In genomic region chr1:204941415-204942338, GRCh38 we compare ENCODE assay signal across 8 cellular contexts.
DNase-seq lines count a peak whose midpoint lies in the region; ATAC-seq and TF ChIP-seq lines count a peak whose summit lies in the region.

No MANE protein-coding gene starts in this region.

- peak; percentile 88 for TF ChIP-seq CTCF in GM12875 (IDR thresholded peaks at IDR 0.05; ENCODE audit: borderline replicate concordance, insufficient read depth, low read depth, low read length)
- peak; percentile 99 for TF ChIP-seq CTCF in WERI-Rb-1 (IDR thresholded peaks at IDR 0.05; ENCODE audit: low read depth, low read length)
- peak; percentile 41 for TF ChIP-seq CTCF in lung (IDR thresholded peaks at IDR 0.05; ENCODE audit: control extremely low read depth, extremely low read depth)

- H3K36me3 ChIP-seq in WERI-Rb-1: peaks cover 23% of the 10 kb centered on the region
- H3K36me3 ChIP-seq in lung (ENCODE audit: control insufficient read depth in 2 of 2, insufficient read depth in 2 of 2, low read length in 2 of 2): no peaks in the 10 kb centered on the region

- WGBS in lung, 2 donors: 29 to 31% methylated on average over 15 of the region's 15 CpGs

- H3K4me3 ChIP-seq in GM12875 (ENCODE audit: low read depth, low read length) (no peak overlapping the region), WERI-Rb-1 (ENCODE audit: low read depth, low read length) (no peak overlapping the region), lung (no peak overlapping the region)

- H3K9me3 ChIP-seq in WERI-Rb-1 (ENCODE audit: severe bottlenecking) (no peaks in the 10 kb centered on the region), lung (ENCODE audit: control insufficient read depth in 2 of 2, insufficient read depth in 1 of 2, low read length in 1 of 2) (no peaks in the 10 kb centered on the region)

- no peaks in the 10 kb centered on the region for H3K9me3 Mint-ChIP-seq in effector memory CD8-positive, alpha-beta T cell
- no peaks in the 10 kb centered on the region for H3K9me3 Mint-ChIP-seq in stimulated activated effector memory CD8-positive, alpha-beta T cell treated with anti-CD3 and anti-CD28 coated beads, Interleukin-12 subunit alpha, Interleukin-12 subunit beta, amount 100 ng/mL, for 72 hours

- H3K36me3 Mint-ChIP-seq in effector memory CD8-positive, alpha-beta T cell (ENCODE audit: insufficient read depth): peaks cover 3% of the 10 kb centered on the region
- H3K36me3 Mint-ChIP-seq in stimulated activated effector memory CD8-positive, alpha-beta T cell treated with anti-CD3 and anti-CD28 coated beads, Interleukin-12 subunit alpha, Interleukin-12 subunit beta, amount 100 ng/mL, for 72 hours: no peaks in the 10 kb centered on the region

- H3K27ac ChIP-seq in WERI-Rb-1 (peak overlapping the region; percentile 18), lung (ENCODE audit: low read depth in 1 of 2, low read length in 1 of 2) (no peak overlapping the region)

- ATAC-seq in effector memory CD8-positive, alpha-beta T cell (replicated peaks): no peak
- ATAC-seq in lung (ENCODE audit: insufficient read depth, low FRiP score): no peak
- peak; percentile 45 for ATAC-seq in stimulated activated effector memory CD8-positive, alpha-beta T cell treated with anti-CD3 and anti-CD28 coated beads, Interleukin-12 subunit alpha, Interleukin-12 subunit beta, amount 100 ng/mL, for 72 hours

- DNase-seq in ACHN (peak; percentile 59), NCI-H2029 (lab: John Stamatoyannopoulos, UW) (peak; percentile 32), WERI-Rb-1 (peak; percentile 96), lung (ENCODE audit: low spot score) (peak; percentile 57), T1000 (lab: John Stamatoyannopoulos, UW) (no peak)
- DNase-seq in effector memory CD8-positive, alpha-beta T cell: peak; percentile 8 to 36 (median 24)
- peak; percentile 36 to 80 for DNase-seq in stimulated activated effector memory CD8-positive, alpha-beta T cell treated with anti-CD3 and anti-CD28 coated beads, Interleukin-12 subunit alpha, Interleukin-12 subunit beta, amount 100 ng/mL, for 72 hours (ENCODE audit: low spot score in 2 of 2)

- no peaks in the 10 kb centered on the region for H3K4me1 Mint-ChIP-seq in effector memory CD8-positive, alpha-beta T cell (ENCODE audit: low read depth in 2 of 2)
- H3K4me1 Mint-ChIP-seq in stimulated activated effector memory CD8-positive, alpha-beta T cell treated with anti-CD3 and anti-CD28 coated beads, Interleukin-12 subunit alpha, Interleukin-12 subunit beta, amount 100 ng/mL, for 72 hours: no peaks in the 10 kb centered on the region

- H3K4me1 ChIP-seq in lung (ENCODE audit: control insufficient read depth in 2 of 2, insufficient read depth in 2 of 2, low read length in 2 of 2): no peaks in the 10 kb centered on the region

- H3K4me3 Mint-ChIP-seq in effector memory CD8-positive, alpha-beta T cell: no peak overlapping the region
- no peak overlapping the region for H3K4me3 Mint-ChIP-seq in stimulated activated effector memory CD8-positive, alpha-beta T cell treated with anti-CD3 and anti-CD28 coated beads, Interleukin-12 subunit alpha, Interleukin-12 subunit beta, amount 100 ng/mL, for 72 hours

- in situ Hi-C loops in ACHN (cut with HindIII; ENCODE audit: low pct_ligation_motif_present, low pct_unique_long_range_greater_than_20kb, low sequenced_read_pairs): no loop called here

- H3K27me3 ChIP-seq in WERI-Rb-1 (ENCODE audit: insufficient read depth, low read depth, severe bottlenecking): no peaks in the 10 kb centered on the region
- no peaks in the 10 kb centered on the region for H3K27me3 ChIP-seq in lung (ENCODE audit: control insufficient read depth, insufficient read depth)

- H3K27ac Mint-ChIP-seq in effector memory CD8-positive, alpha-beta T cell: no peak overlapping the region
- no peak overlapping the region for H3K27ac Mint-ChIP-seq in stimulated activated effector memory CD8-positive, alpha-beta T cell treated with anti-CD3 and anti-CD28 coated beads, Interleukin-12 subunit alpha, Interleukin-12 subunit beta, amount 100 ng/mL, for 72 hours

- H3K27me3 Mint-ChIP-seq in effector memory CD8-positive, alpha-beta T cell: peaks cover 25 to 30% of the 10 kb centered on the region in 2 donors

Comparison
In these comparisons a context has a peak if more than half of its experiments do, and no peak if none do; other contexts are left out.
1. CTCF ChIP-seq: peak in every context shown above with its lines; median percentile 99 in WERI-Rb-1; 88 in GM12875; 41 in lung.